23 cellular contexts compared by ENCODE assay signal in genomic region chr10:16896993-16897392, GRCh38.
"Had no signal": no experiment of that assay in that cellular context is flagged by ENCODE, and none has a peak within 500 bp of the region (broad histone marks: within the 10 kb centered on the region; RNA-seq: fewer than 3 reads in every experiment).

No MANE protein-coding gene starts in this region.

- H3K9me3 Mint-ChIP-seq: effector memory CD8-positive, alpha-beta T cell; endodermal cell had no signal

- H3K27ac Mint-ChIP-seq: dendritic cell treated with granulocyte-macrophage colony-stimulating factor and Interleukin-4, amounts not matched to agents 40 ng/mL and 50 ng/mL, for 4 days; endodermal cell had no signal

- DNase-seq: colonic mucosa; cortex of kidney; effector CD8-positive, alpha-beta T cell; effector memory CD8-positive, alpha-beta T cell; endodermal cell; erythroblast; esophagus squamous epithelium; foreskin fibroblast; foreskin melanocyte; gastrocnemius medialis; glutamatergic neuron; head of caudate nucleus; heart right ventricle; hippocampal formation; left cardiac atrium; left lung; left ventricle myocardium superior; lower lobe of right lung; mesendoderm; midbrain had no signal

- H3K27me3 ChIP-seq: colonic mucosa, esophagus squamous epithelium, gastrocnemius medialis, heart right ventricle, left lung had no signal

- H3K4me1 ChIP-seq: colonic mucosa, esophagus squamous epithelium, gastrocnemius medialis, heart right ventricle, left lung had no signal

- H3K27me3 Mint-ChIP-seq: dendritic cell treated with granulocyte-macrophage colony-stimulating factor and Interleukin-4, amounts not matched to agents 40 ng/mL and 50 ng/mL, for 4 days; effector memory CD8-positive, alpha-beta T cell had no signal

- ATAC-seq: effector memory CD8-positive, alpha-beta T cell; esophagus mucosa; gastrocnemius medialis; heart right ventricle; left cardiac atrium; left lung; left ventricle myocardium superior; lower lobe of right lung had no signal

- H3K4me3 ChIP-seq: colonic mucosa, esophagus squamous epithelium, gastrocnemius medialis, heart right ventricle, left lung, lower lobe of right lung had no signal

- H3K36me3 ChIP-seq: colonic mucosa, esophagus squamous epithelium, gastrocnemius medialis, heart right ventricle, left lung, lower lobe of right lung had no signal

- H3K27ac ChIP-seq: colonic mucosa, epithelial cell of prostate, esophagus squamous epithelium, gastrocnemius medialis, heart right ventricle, left lung, lower lobe of right lung had no signal

- H3K9me3 ChIP-seq: colonic mucosa, esophagus squamous epithelium, gastrocnemius medialis, left lung, lower lobe of right lung had no signal

- H3K4me3 Mint-ChIP-seq: dendritic cell treated with granulocyte-macrophage colony-stimulating factor and Interleukin-4, amounts not matched to agents 40 ng/mL and 50 ng/mL, for 4 days; effector memory CD8-positive, alpha-beta T cell; endodermal cell had no signal
